In genomic region chr11:94762208-94762607, GRCh38 we compare ENCODE assay signal across 9 cellular contexts. TPM values are rescaled to one million over a fixed set of nuclear protein-coding genes. Genes with fewer than 3 reads are reported as not detected.
DNase-seq lines count a peak whose midpoint lies in the region; ATAC-seq, FAIRE-seq and TF ChIP-seq lines count a peak whose summit lies in the region.
"Had no signal": no experiment of that assay in that cellular context is flagged by ENCODE, and none has a peak within 500 bp of the region (broad histone marks: within the 10 kb centered on the region; RNA-seq: fewer than 3 reads in every experiment).

No MANE protein-coding gene starts in this region.

- no peak overlapping the region for H2BK20ac ChIP-seq in H1 (ENCODE audit: low read length)

- POLR2A ChIA-PET in H1 (lab: Charles Lee; ENCODE audit: partially characterized antibody) = interaction anchor here (1.1 kb wide), 1 partner anchor 14 kb away, joined by 3 read pairs; no protein-coding TSS in a partner anchor

- DNase-seq in activated CD4-positive, alpha-beta T cell treated with anti-CD3 and anti-CD28 coated beads, Interleukin-2, amount 10 ng/mL, durations not matched to agents 24 days and 14 days = peak; percentile 59
- DNase-seq in activated CD4-positive, alpha-beta T cell treated with anti-CD3 and anti-CD28 coated beads, Interleukin-2, amount 50 U/mL, for 4 hours = no peak
- DNase-seq in NB4 (ENCODE audit: low read depth) = peak; percentile 49
- no peak for DNase-seq in H1 (ENCODE audit: low read depth in 1 of 2, low spot score in 2 of 2)
- peak in 1 of 2 donors; percentile 51 for DNase-seq in gastrocnemius medialis
- DNase-seq in colonic mucosa = no peak
- DNase-seq in NCI-H226 = no peak
- DNase-seq: NCI-H1436 treated with DMSO at 0.1 percent for 48 hours had no signal

- no peak overlapping the region for H2BK12ac ChIP-seq in H1 (ENCODE audit: low read depth, low read length)

- no peak overlapping the region for H4K5ac ChIP-seq in H1 (ENCODE audit: insufficient read length, low read depth, low read length)

- no peak overlapping the region for H3K14ac ChIP-seq in H1 (ENCODE audit: insufficient read length)

- no peaks in the 10 kb centered on the region for H3K4me1 Mint-ChIP-seq in activated CD4-positive, alpha-beta T cell treated with anti-CD3 and anti-CD28 coated beads, Interleukin-2, amount 10 ng/mL, durations not matched to agents 24 days and 14 days

- H4K20me1 ChIP-seq in H1 (replicated peaks in 1 of 2; ENCODE audit: control insufficient read depth in 1 of 2, insufficient read depth in 2 of 2, low read length in 2 of 2) = peaks cover 3% of the 10 kb centered on the region in 2 experiments

- H3K36me3 ChIP-seq in H1 (ENCODE audit: control insufficient read depth in 2 of 4, insufficient read depth in 4 of 4, low read length in 3 of 4) (no peaks in the 10 kb centered on the region), gastrocnemius medialis (no peaks in the 10 kb centered on the region), colonic mucosa (no peaks in the 10 kb centered on the region)

- H2AK5ac ChIP-seq in H1 (ENCODE audit: low read depth, low read length) = no peak overlapping the region

- H3K9me3 ChIP-seq in H1 (ENCODE audit: insufficient read depth in 2 of 2, low read depth in 1 of 2, low read length in 1 of 2) (no peaks in the 10 kb centered on the region), gastrocnemius medialis (no peaks in the 10 kb centered on the region), colonic mucosa (no peaks in the 10 kb centered on the region)

- H3K4me3 Mint-ChIP-seq in activated CD4-positive, alpha-beta T cell treated with anti-CD3 and anti-CD28 coated beads, Interleukin-2, amount 10 ng/mL, durations not matched to agents 24 days and 14 days = no peak overlapping the region

- peak; percentile 65 to 71 for TF ChIP-seq RAD21 in H1 (IDR thresholded peaks at IDR 0.05 in 1 of 2, conservative IDR thresholded peaks at IDR 0.05 in 1 of 2; ENCODE audit: low read depth in 2 of 2, low read length in 2 of 2)

- no peak overlapping the region for H4K8ac ChIP-seq in H1 (ENCODE audit: extremely low read depth, insufficient read depth, low read length)

- no peaks in the 10 kb centered on the region for H3K36me3 Mint-ChIP-seq in activated CD4-positive, alpha-beta T cell treated with anti-CD3 and anti-CD28 coated beads, Interleukin-2, amount 10 ng/mL, durations not matched to agents 24 days and 14 days (ENCODE audit: low read depth)

- H2BK5ac ChIP-seq in H1 (ENCODE audit: low read depth, low read length) = no peak overlapping the region

- no peak overlapping the region for H3K4me3 ChIP-seq in NB4 (ENCODE audit: low read depth, low read length)
- H3K4me3 ChIP-seq in H1 (ENCODE audit: extremely low read depth in 1 of 4, insufficient read depth in 2 of 4, low read depth in 3 of 4, low read length in 4 of 4) = no peak overlapping the region
- no peak overlapping the region for H3K4me3 ChIP-seq in gastrocnemius medialis
- H3K4me3 ChIP-seq in colonic mucosa = no peak overlapping the region

- no peak overlapping the region for H2BK15ac ChIP-seq in H1 (ENCODE audit: low read length)

- H3K27ac Mint-ChIP-seq in activated CD4-positive, alpha-beta T cell treated with anti-CD3 and anti-CD28 coated beads, Interleukin-2, amount 10 ng/mL, durations not matched to agents 24 days and 14 days = no peak overlapping the region

- no peak overlapping the region for H3K4me2 ChIP-seq in H1 (ENCODE audit: insufficient read depth in 1 of 2, low read depth in 2 of 2, low read length in 2 of 2)

- H3K56ac ChIP-seq in H1 (replicated peaks; ENCODE audit: insufficient read length, low read depth, low read length) = no peak overlapping the region

- TF ChIP-seq POLR2A in NB4 (IDR thresholded peaks at IDR 0.05; ENCODE audit: extremely low read depth, insufficient read length) (no peak), H1 (IDR thresholded peaks at IDR 0.05; ENCODE audit: control extremely low read depth in 1 of 2, low read depth in 2 of 2, low read length in 2 of 2) (no peak), gastrocnemius medialis (IDR thresholded peaks at IDR 0.05) (no peak)

- no peak overlapping the region for H3K18ac ChIP-seq in H1 (ENCODE audit: extremely low read depth, low read length)

- no peak overlapping the region for H2AFZ ChIP-seq in H1 (ENCODE audit: low read length)

- TF ChIP-seq CTCF in NB4 (IDR thresholded peaks at IDR 0.05; ENCODE audit: low read depth, low read length) = peak; percentile 35
- peak in 2 of 3 experiments; percentile 49 to 71; a peak in 3 of 4 replicates for TF ChIP-seq CTCF in H1 (IDR thresholded peaks at IDR 0.05; ENCODE audit: control extremely low read depth in 1 of 3, insufficient read depth in 1 of 3, low read depth in 1 of 3, low read length in 3 of 3)
- TF ChIP-seq CTCF in gastrocnemius medialis (IDR thresholded peaks at IDR 0.05 in 4 of 5, conservative IDR thresholded peaks at IDR 0.05 in 1 of 5) = peak; percentile 34 to 53 (median 48)
- no peak for TF ChIP-seq CTCF in colonic mucosa (IDR thresholded peaks at IDR 0.05)

- H3K23ac ChIP-seq in H1 (ENCODE audit: insufficient read length) = no peak overlapping the region

- no peaks in the 10 kb centered on the region for H3K9me3 Mint-ChIP-seq in activated CD4-positive, alpha-beta T cell treated with anti-CD3 and anti-CD28 coated beads, Interleukin-2, amount 10 ng/mL, durations not matched to agents 24 days and 14 days

- H3K4me1 ChIP-seq in H1 (replicated peaks in 1 of 4; ENCODE audit: control insufficient read depth in 3 of 4, insufficient read depth in 4 of 4, low read length in 3 of 4) = peaks cover 0 to 12% (median 6%) of the 10 kb centered on the region in 4 experiments; a peak in 5 of 7 replicates
- peaks cover 34 to 35% of the 10 kb centered on the region in 2 donors for H3K4me1 ChIP-seq in gastrocnemius medialis
- H3K4me1 ChIP-seq in colonic mucosa = no peaks in the 10 kb centered on the region

- 93% methylated on average over 1 of the region's 1 CpG; no CpG with 5 or more reads in 1 of the 2 experiments for WGBS in H1 (ENCODE audit: extremely low coverage in 1 of 2, insufficient coverage in 1 of 2, insufficient read length in 1 of 2, insufficient replicate concordance in 2 of 2, low coverage in 1 of 2, low lambda C conversion rate in 2 of 2, missing lambda C conversion rate in 1 of 2), 2 experiments

- H3K27me3 Mint-ChIP-seq in activated CD4-positive, alpha-beta T cell treated with anti-CD3 and anti-CD28 coated beads, Interleukin-2, amount 10 ng/mL, durations not matched to agents 24 days and 14 days = peaks cover 32% of the 10 kb centered on the region

- H3K79me2 ChIP-seq in H1 (ENCODE audit: control insufficient read depth in 1 of 2, insufficient read depth in 2 of 2, low read length in 2 of 2) = no peaks in the 10 kb centered on the region

- H3K23me2 ChIP-seq in H1 (ENCODE audit: low read depth, low read length) = no peaks in the 10 kb centered on the region

- no peak overlapping the region for H3K4ac ChIP-seq in H1 (replicated peaks; ENCODE audit: insufficient read length, low read depth, low read length)

- CTCF ChIA-PET in H1 (lab: Charles Lee; ENCODE audit: partially characterized antibody) = interaction anchor here (0.5 to 4.2 kb wide), 19 partner anchors 9 to 215 kb away, joined by 3 to 24 read pairs (median 4); no protein-coding TSS in a partner anchor

- FAIRE-seq in H1 (lab: Jason Lieb, UNC) = no peak

- no peak for TF ChIP-seq EP300 in H1 (IDR thresholded peaks at IDR 0.05; ENCODE audit: borderline replicate concordance in 1 of 2, low read depth in 2 of 2, low read length in 2 of 2)

- ATAC-seq in gastrocnemius medialis (peak; percentile 45 to 74), HG03342 (IDR thresholded peaks at IDR 0.05; ENCODE audit: unreplicated experiment) (no peak)

- H4K91ac ChIP-seq in H1 (replicated peaks; ENCODE audit: insufficient read length, low read length) = no peak overlapping the region

- H3K27me3 ChIP-seq in H1 (replicated peaks in 1 of 4; ENCODE audit: control insufficient read depth in 3 of 4, extremely low read depth in 1 of 4, insufficient read depth in 3 of 4, low read length in 3 of 4) (peaks cover 8 to 29% (median 25%) of the 10 kb centered on the region in 4 experiments), gastrocnemius medialis (no peaks in the 10 kb centered on the region), colonic mucosa (peaks cover 2% of the 10 kb centered on the region)

- no peak overlapping the region for H2BK120ac ChIP-seq in H1 (replicated peaks; ENCODE audit: low read depth, low read length)

- H3K79me1 ChIP-seq in H1 (ENCODE audit: low read depth, low read length) = no peaks in the 10 kb centered on the region

- H3K27ac ChIP-seq in H1 (ENCODE audit: low read depth, low read length) (no peak overlapping the region), gastrocnemius medialis (peak overlapping the region; percentile 85 to 98 (median 87)), colonic mucosa (no peak overlapping the region)

- no peak overlapping the region for H3K9ac ChIP-seq in H1 (replicated peaks in 1 of 4; ENCODE audit: extremely low read depth in 1 of 4, low read depth in 3 of 4, low read length in 3 of 4)
- no peak overlapping the region for H3K9ac ChIP-seq in colonic mucosa (ENCODE audit: low read depth in 2 of 2, low read length in 2 of 2)

- intact Hi-C loops in activated CD4-positive, alpha-beta T cell treated with anti-CD3 and anti-CD28 coated beads, Interleukin-2, amount 10 ng/mL, durations not matched to agents 24 days and 14 days (cut with micrococcal nuclease) = loop anchor here (10.0 kb wide), 2 partner anchors 137 to 217 kb away; partner anchors contain the start of gene FUT4
- intact Hi-C loops in gastrocnemius medialis (cut with DNase I; ENCODE audit: low total_unique reads) = loop anchor here (2.0 to 10.0 kb wide), 3 partner anchors 55 to 333 kb away; no protein-coding TSS in a partner anchor
- intact Hi-C loops in colonic mucosa (cut with DNase I) = loop anchor here (5.0 kb wide), 1 partner anchor 140 kb away; no protein-coding TSS in a partner anchor

- in situ Hi-C loops in gastrocnemius medialis (cut with MboI; ENCODE audit: low sequenced_read_pairs in 4 of 4) = loop anchor here in 3 of 4 donors (10.0 to 25.0 kb wide), 2 partner anchors 137 to 325 kb away; partner anchors contain the start of gene ENDOD1 (in 1 of the 3)

TF ChIP-seq in H1, 55 proteins besides CTCF, POLR2A, EP300 and RAD21 (continues in another document):
- no peak for TF ChIP-seq CHD2 (IDR thresholded peaks at IDR 0.05; ENCODE audit: low read length)

RNA-seq across cellular contexts. Expression of gene AMOTL1, which starts 5.9 kb away (rescaled TPM):
- 5.4 and 5.9 TPM in 2 replicates for total RNA-seq in activated CD4-positive, alpha-beta T cell treated with anti-CD3 and anti-CD28 coated beads, Interleukin-2, amount 10 ng/mL, durations not matched to agents 24 days and 14 days
- 27.6 and 31.6 TPM in 2 replicates for total RNA-seq in H1 (2021; fragmentation: NEBNext Ultra II Directional; extraction: Animal tissue kit (Norgen Biotek cat#: 25700))
- polyA plus RNA-seq in H1 (2011; rRNA removed) = 8.2 and 9.0 TPM in 2 replicates
- 8.4 TPM for polyA plus RNA-seq in H1 (2011; cell fraction: cytosol; rRNA removed)
- polyA plus RNA-seq in H1 (2011; cell fraction: nucleus; rRNA removed) = 14.7 TPM
- 9.5 to 14.6 TPM (median 12.7 TPM) in 4 replicates for polyA plus RNA-seq in H1 (2012, experiment 1 of 2)
- polyA plus RNA-seq in H1 (2012, experiment 2 of 2) = 2.1 TPM
- 15.3 TPM for polyA plus RNA-seq in H1 (2013, experiment 1 of 2)
- 14.1 TPM for polyA plus RNA-seq in H1 (2013, experiment 2 of 2)
- 27.2 and 28.2 TPM in 2 replicates for polyA minus RNA-seq in H1 (2011; rRNA and poly(A)+ RNA removed)
- polyA minus RNA-seq in H1 (2011; cell fraction: cytosol; rRNA and poly(A)+ RNA removed) = 15.4 TPM
- 28.6 TPM for polyA minus RNA-seq in H1 (2011; cell fraction: nucleus; rRNA and poly(A)+ RNA removed)
- 100 to 1,000 TPM; 150 to 393 (median 244) TPM for total RNA-seq in gastrocnemius medialis
- 10 to 100 TPM in 1 of 2 donors, 1 to 10 TPM in 1; 3.1 to 13.9 TPM for total RNA-seq in colonic mucosa

Comparison
In these comparisons a context has a peak if more than half of its experiments do, and no peak if none do; other contexts are left out.
1. DNase-seq: peak in activated CD4-positive, alpha-beta T cell treated with anti-CD3 and anti-CD28 coated beads, Interleukin-2, amount 10 ng/mL, durations not matched to agents 24 days and 14 days (single experiment) and NB4 (single experiment); none in activated CD4-positive, alpha-beta T cell treated with anti-CD3 and anti-CD28 coated beads, Interleukin-2, amount 50 U/mL, for 4 hours (0 of 2), H1 (0 of 2), colonic mucosa (single experiment) and NCI-H226 (single experiment).
2. H3K27ac ChIP-seq: peak in gastrocnemius medialis (4 of 4); none in H1 (single experiment) and colonic mucosa (single experiment).